In genomic region chr1:8408151-8408839, GRCh38 we compare ENCODE assay signal across 1 cellular context.
TF ChIP-seq lines count a peak whose summit lies in the region.

No MANE protein-coding gene starts in this region.

TF ChIP-seq in GM23338, 12 proteins besides CTCF, POLR2A, EP300 and RAD21 (continued from another document):
- TF ChIP-seq, protein P1, sequence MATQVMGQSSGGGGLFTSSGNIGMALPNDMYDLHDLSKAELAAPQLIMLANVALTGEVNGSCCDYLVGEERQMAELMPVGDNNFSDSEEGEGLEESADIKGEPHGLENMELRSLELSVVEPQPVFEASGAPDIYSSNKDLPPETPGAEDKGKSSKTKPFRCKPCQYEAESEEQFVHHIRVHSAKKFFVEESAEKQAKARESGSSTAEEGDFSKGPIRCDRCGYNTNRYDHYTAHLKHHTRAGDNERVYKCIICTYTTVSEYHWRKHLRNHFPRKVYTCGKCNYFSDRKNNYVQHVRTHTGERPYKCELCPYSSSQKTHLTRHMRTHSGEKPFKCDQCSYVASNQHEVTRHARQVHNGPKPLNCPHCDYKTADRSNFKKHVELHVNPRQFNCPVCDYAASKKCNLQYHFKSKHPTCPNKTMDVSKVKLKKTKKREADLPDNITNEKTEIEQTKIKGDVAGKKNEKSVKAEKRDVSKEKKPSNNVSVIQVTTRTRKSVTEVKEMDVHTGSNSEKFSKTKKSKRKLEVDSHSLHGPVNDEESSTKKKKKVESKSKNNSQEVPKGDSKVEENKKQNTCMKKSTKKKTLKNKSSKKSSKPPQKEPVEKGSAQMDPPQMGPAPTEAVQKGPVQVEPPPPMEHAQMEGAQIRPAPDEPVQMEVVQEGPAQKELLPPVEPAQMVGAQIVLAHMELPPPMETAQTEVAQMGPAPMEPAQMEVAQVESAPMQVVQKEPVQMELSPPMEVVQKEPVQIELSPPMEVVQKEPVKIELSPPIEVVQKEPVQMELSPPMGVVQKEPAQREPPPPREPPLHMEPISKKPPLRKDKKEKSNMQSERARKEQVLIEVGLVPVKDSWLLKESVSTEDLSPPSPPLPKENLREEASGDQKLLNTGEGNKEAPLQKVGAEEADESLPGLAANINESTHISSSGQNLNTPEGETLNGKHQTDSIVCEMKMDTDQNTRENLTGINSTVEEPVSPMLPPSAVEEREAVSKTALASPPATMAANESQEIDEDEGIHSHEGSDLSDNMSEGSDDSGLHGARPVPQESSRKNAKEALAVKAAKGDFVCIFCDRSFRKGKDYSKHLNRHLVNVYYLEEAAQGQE (IDR thresholded peaks at IDR 0.05; ENCODE audit: unreplicated experiment): no peak
